In genomic region chr15:92801774-92802464, GRCh38 we compare ENCODE assay signal across 8 cellular contexts.
DNase-seq lines count a peak whose midpoint lies in the region; ATAC-seq, FAIRE-seq and TF ChIP-seq lines count a peak whose summit lies in the region.

No MANE protein-coding gene starts in this region.

- H3K4me3 ChIP-seq in fibroblast of pulmonary artery (replicated peaks; ENCODE audit: low read depth, low read length): no peak overlapping the region

- CTCF ChIA-PET in RWPE1 (lab: Yijun Ruan, JAX): interaction anchor here (0.8 kb wide), 1 partner anchor 82 kb away, joined by 3 read pairs; no protein-coding TSS in a partner anchor

- FAIRE-seq in GM12891 (lab: Jason Lieb, UNC): no peak

- no peak for TF ChIP-seq CTCF in RWPE1 (conservative IDR thresholded peaks at IDR 0.05; ENCODE audit: low read depth)
- TF ChIP-seq CTCF in fibroblast of pulmonary artery (IDR thresholded peaks at IDR 0.05; ENCODE audit: low read length, missing control alignments): no peak

- H3K27ac ChIP-seq in RWPE1: peak overlapping the region; percentile 96

- peak; percentile 27 for ATAC-seq in sciatic nerve
- no peak for ATAC-seq in GM21528 (IDR thresholded peaks at IDR 0.05; ENCODE audit: low FRiP score, unreplicated experiment)

- POLR2A ChIA-PET in RWPE1 (lab: Yijun Ruan, JAX; ENCODE audit: low non-redundant PET): interaction anchor here (0.6 kb wide), 1 partner anchor 102 kb away, joined by 5 read pairs; no protein-coding TSS in a partner anchor

- TF ChIP-seq POLR2A in GM12891 (IDR thresholded peaks at IDR 0.05; ENCODE audit: low read depth, low read length): no peak

- DNase-seq in GM04504 (ENCODE audit: low read depth): peak; percentile 89
- DNase-seq in RWPE1 (ENCODE audit: low spot score): no peak
- peak; percentile 95 for DNase-seq in fibroblast of pulmonary artery (ENCODE audit: low read depth)
- DNase-seq in sciatic nerve (ENCODE audit: low spot score): peak; percentile 80
- DNase-seq in GM12891 (ENCODE audit: insufficient read length, low spot score): no peak
- DNase-seq in NCI-H1092 treated with DMSO at 0.1 percent for 48 hours (lab: John Stamatoyannopoulos, UW): no peak
- no peak for DNase-seq in NCI-H526 (lab: John Stamatoyannopoulos, UW)

- intact Hi-C loops in sciatic nerve (cut with DNase I): no loop called here

TF ChIP-seq in GM12891, 5 proteins besides CTCF, POLR2A, EP300 and RAD21:
- TF ChIP-seq SPI1 (IDR thresholded peaks at IDR 0.05; ENCODE audit: low read depth, low read length) (no peak), POLR2AphosphoS5 (IDR thresholded peaks at IDR 0.05; ENCODE audit: low read depth, low read length) (no peak), TAF1 (IDR thresholded peaks at IDR 0.05; ENCODE audit: low read depth, low read length) (no peak), PAX5 (IDR thresholded peaks at IDR 0.05; ENCODE audit: insufficient read depth, low read length, severe bottlenecking) (no peak), POU2F2 (IDR thresholded peaks at IDR 0.05; ENCODE audit: low read depth, low read length) (no peak)

Comparison
In these comparisons a context has a peak if more than half of its experiments do, and no peak if none do; other contexts are left out.
1. DNase-seq: peak in GM04504 (single experiment), fibroblast of pulmonary artery (single experiment) and sciatic nerve (single experiment); none in RWPE1 (single experiment), GM12891 (single experiment), NCI-H1092 treated with DMSO at 0.1 percent for 48 hours (single experiment) and NCI-H526 (0 of 2).